ENCODE assay signal across 26 cellular contexts in the genomic region with DNA sequence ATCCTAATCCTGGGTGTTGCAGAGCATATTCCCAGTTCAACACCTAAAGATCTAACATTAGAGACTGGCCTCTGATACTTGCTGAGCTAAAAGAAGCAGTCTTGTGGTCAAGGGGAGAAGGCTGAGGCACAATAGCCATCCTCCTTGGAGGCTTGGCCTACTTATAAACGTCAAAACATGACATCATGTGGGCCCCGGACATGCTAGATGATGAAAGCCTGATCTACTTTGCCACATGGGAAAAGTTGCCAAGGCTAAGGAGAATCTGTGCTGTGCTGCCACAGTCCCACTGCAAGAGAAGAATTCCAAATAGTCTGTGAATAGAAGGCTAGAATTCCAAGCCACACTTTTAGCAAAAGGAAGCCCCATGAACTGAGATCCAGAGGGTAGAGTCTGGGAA. TPM values are rescaled to one million over a fixed set of nuclear protein-coding genes. Genes with fewer than 3 reads are reported as not detected.
"Had no signal": no experiment of that assay in that cellular context is flagged by ENCODE, and none has a peak within 500 bp of the region (broad histone marks: within the 10 kb centered on the region; RNA-seq: fewer than 3 reads in every experiment).

No MANE protein-coding gene starts in this region.

- ATAC-seq: effector memory CD8-positive, alpha-beta T cell; foreskin keratinocyte; left cardiac atrium; lower lobe of right lung; natural killer cell treated with Interleukin-12 subunit alpha and Interleukin-12 subunit beta and Interleukin-15 and Interleukin-18, amount 100 ng/mL, for 72 hours; psoas muscle; sciatic nerve; stimulated activated effector memory CD8-positive, alpha-beta T cell treated with anti-CD3 and anti-CD28 coated beads, Interleukin-12 subunit alpha, Interleukin-12 subunit beta, amount 100 ng/mL, for 72 hours; stimulated activated naive CD8-positive, alpha-beta T cell treated with anti-CD3 and anti-CD28 coated beads, Interleukin-15, Interleukin-2, amounts not matched to agents 100 U/mL and 50 U/mL, for 24 hours had no signal

- H3K9me3 ChIP-seq: esophagus muscularis mucosa, left ventricle myocardium inferior, lower lobe of right lung, psoas muscle, tibial artery, upper lobe of left lung, vagina had no signal

- H3K4me1 ChIP-seq: lower lobe of right lung, parathyroid adenoma, upper lobe of left lung, vagina had no signal

- H3K27me3 ChIP-seq: esophagus muscularis mucosa, foreskin keratinocyte, hepatocyte, tibial artery, upper lobe of left lung, vagina had no signal

- H3K27ac ChIP-seq: epithelial cell of prostate, esophagus muscularis mucosa, foreskin keratinocyte, hepatocyte, left ventricle myocardium inferior, lower lobe of right lung, parathyroid adenoma, psoas muscle, skin epidermis, tibial artery, upper lobe of left lung, vagina had no signal

- DNase-seq: effector memory CD8-positive, alpha-beta T cell; foreskin keratinocyte; head of caudate nucleus; kidney; left cardiac atrium; left ventricle myocardium inferior; lower lobe of right lung; mesenchymal stem cell; midbrain; occipital lobe; psoas muscle; stimulated activated CD4-positive, alpha-beta T cell treated with anti-CD3 and anti-CD28 coated beads, Interleukin-12 subunit alpha, Interleukin-12 subunit beta, amount 100 ng/mL, for 4 hours; stimulated activated CD4-positive, alpha-beta T cell treated with anti-CD3 and anti-CD28 coated beads, Interleukin-2, amount 100 ng/mL, for 48 hours; stimulated activated CD8-positive, alpha-beta memory T cell treated with anti-CD3 and anti-CD28 coated beads, Interleukin-4, amount 100 ng/mL, for 48 hours; stimulated activated naive CD8-positive, alpha-beta T cell treated with anti-CD3 and anti-CD28 coated beads, Interleukin-15, Interleukin-2, amounts not matched to agents 100 U/mL and 50 U/mL, for 24 hours; tibial artery; upper lobe of left lung had no signal

- H3K4me3 ChIP-seq: esophagus muscularis mucosa, hepatocyte, left ventricle myocardium inferior, lower lobe of right lung, psoas muscle, skin epidermis, tibial artery, upper lobe of left lung, vagina had no signal

- H3K36me3 ChIP-seq: esophagus muscularis mucosa, left ventricle myocardium inferior, lower lobe of right lung, tibial artery, upper lobe of left lung, vagina had no signal

RNA-seq across cellular contexts. Expression of a gene that starts 43.9 kb away (rescaled TPM):
- total RNA-seq: vagina had no signal
